In genomic region chr17:30235386-30236296, GRCh38 we compare ENCODE assay signal across 8 cellular contexts. TPM values are rescaled to one million over a fixed set of nuclear protein-coding genes. Genes with fewer than 3 reads are reported as not detected.
DNase-seq lines count a peak whose midpoint lies in the region; ATAC-seq and TF ChIP-seq lines count a peak whose summit lies in the region.

TSS of gene SLC6A4 (minus strand) at chr17:30235697. CDS start at chr17:30221958, 13,739 bp downstream.

- peaks cover 13% of the 10 kb centered on the region for H3K4me1 Mint-ChIP-seq in T-helper 2 cell treated with Interferon-gamma antibody and Interleukin-4, amounts not matched to agents 5 μg/mL and 100 μg/mL, for 36 hours (ENCODE audit: low read depth)
- H3K4me1 Mint-ChIP-seq in activated CD8-positive, alpha-beta T cell treated with anti-CD3 and anti-CD28 coated beads, Interleukin-2, amount 10 ng/mL, durations not matched to agents 7 days and 5 days (ENCODE audit: low read depth), result peaks cover 31% of the 10 kb centered on the region

- H3K27me3 ChIP-seq in hepatocyte (peaks cover 65% of the 10 kb centered on the region), skeletal muscle tissue (ENCODE audit: control insufficient read depth in 3 of 3, insufficient read depth in 3 of 3, low read length in 3 of 3) (peaks cover 49 to 77% (median 60%) of the 10 kb centered on the region in 3 donors)

- no peaks in the 10 kb centered on the region for H3K36me3 Mint-ChIP-seq in T-helper 2 cell treated with Interferon-gamma antibody and Interleukin-4, amounts not matched to agents 5 μg/mL and 100 μg/mL, for 36 hours (ENCODE audit: low read depth)
- no peaks in the 10 kb centered on the region for H3K36me3 Mint-ChIP-seq in activated CD8-positive, alpha-beta T cell treated with anti-CD3 and anti-CD28 coated beads, Interleukin-2, amount 10 ng/mL, durations not matched to agents 7 days and 5 days (ENCODE audit: low read depth)

- no peaks in the 10 kb centered on the region for H3K79me2 ChIP-seq in hepatocyte

- 8% methylated on average over 47 of the region's 82 CpGs for WGBS in hepatocyte (ENCODE audit: low lambda C conversion rate, missing lambda C conversion rate)

- POLR2A ChIA-PET in activated CD8-positive, alpha-beta T cell treated with anti-CD3 and anti-CD28 coated beads, Interleukin-2, amount 10 ng/mL, durations not matched to agents 7 days and 5 days (lab: Charles Lee), result no interaction called here

- H3K27me3 Mint-ChIP-seq in T-helper 2 cell treated with Interferon-gamma antibody and Interleukin-4, amounts not matched to agents 5 μg/mL and 100 μg/mL, for 36 hours (ENCODE audit: low read depth), result peaks cover 79% of the 10 kb centered on the region
- H3K27me3 Mint-ChIP-seq in activated CD8-positive, alpha-beta T cell treated with anti-CD3 and anti-CD28 coated beads, Interleukin-2, amount 10 ng/mL, durations not matched to agents 7 days and 5 days (ENCODE audit: low read depth), result peaks cover 67% of the 10 kb centered on the region

- DNase-seq in T-helper 2 cell treated with Interferon-gamma antibody and Interleukin-4, amounts not matched to agents 5 μg/mL and 100 μg/mL, for 36 hours (ENCODE audit: low spot score), result no peak
- DNase-seq in T-helper 2 cell (no peak), hepatocyte (ENCODE audit: low spot score) (peak; percentile 44), SIG-M5 treated with dmso at 0.1 percent for 504 hours (lab: John Stamatoyannopoulos, UW; ENCODE audit: unreplicated experiment) (no peak)
- no peak for DNase-seq in activated CD8-positive, alpha-beta T cell treated with anti-CD3 and anti-CD28 coated beads, Interleukin-2, amount 10 ng/mL, durations not matched to agents 7 days and 5 days

- peak within 1 kb of the TSS; percentile 42 for H2AFZ ChIP-seq in hepatocyte

- no peaks in the 10 kb centered on the region for H3K9me2 ChIP-seq in hepatocyte (replicated peaks; ENCODE audit: insufficient read depth)

- no peaks in the 10 kb centered on the region for H4K20me1 ChIP-seq in hepatocyte (ENCODE audit: insufficient read depth, poor library complexity, severe bottlenecking)

- H3K9me3 ChIP-seq in hepatocyte (ENCODE audit: low read depth), result no peaks in the 10 kb centered on the region
- no peaks in the 10 kb centered on the region for H3K9me3 ChIP-seq in skeletal muscle tissue (ENCODE audit: control insufficient read depth in 3 of 3, low read length in 3 of 3)

- CTCF ChIA-PET in activated CD8-positive, alpha-beta T cell treated with anti-CD3 and anti-CD28 coated beads, Interleukin-2, amount 10 ng/mL, durations not matched to agents 7 days and 5 days (lab: Charles Lee), result interaction anchor here (0.8 to 3.0 kb wide), 10 partner anchors 10 to 140 kb away, joined by 3 to 17 read pairs (median 4); partner anchors contain the start of gene TMIGD1

- H3K9ac ChIP-seq in skeletal muscle tissue (ENCODE audit: low read depth in 1 of 3, low read length in 3 of 3), result peak within 1 kb of the TSS in 1 of 3 donors; percentile 40

- peak within 1 kb of the TSS; percentile 90 for H3K4me2 ChIP-seq in hepatocyte

- H3K36me3 ChIP-seq in hepatocyte (replicated peaks; ENCODE audit: insufficient read depth, low read depth) (no peaks in the 10 kb centered on the region), skeletal muscle tissue (ENCODE audit: control insufficient read depth in 3 of 3, insufficient read depth in 3 of 3, low read length in 3 of 3) (no peaks in the 10 kb centered on the region)

- ATAC-seq in activated CD8-positive, alpha-beta T cell treated with anti-CD3 and anti-CD28 coated beads, Interleukin-2, amount 10 ng/mL, durations not matched to agents 7 days and 5 days, result peak; percentile 52
- ATAC-seq in GM18519 (IDR thresholded peaks at IDR 0.05; ENCODE audit: low FRiP score, unreplicated experiment) (no peak), HG02973 (IDR thresholded peaks at IDR 0.05; ENCODE audit: unreplicated experiment) (no peak)

- H3K27ac ChIP-seq in hepatocyte, result no peak within 1 kb of the TSS
- H3K27ac ChIP-seq in skeletal muscle tissue (ENCODE audit: low read depth, low read length), result no peak within 1 kb of the TSS

- no peaks in the 10 kb centered on the region for H3K9me3 Mint-ChIP-seq in T-helper 2 cell treated with Interferon-gamma antibody and Interleukin-4, amounts not matched to agents 5 μg/mL and 100 μg/mL, for 36 hours
- no peaks in the 10 kb centered on the region for H3K9me3 Mint-ChIP-seq in activated CD8-positive, alpha-beta T cell treated with anti-CD3 and anti-CD28 coated beads, Interleukin-2, amount 10 ng/mL, durations not matched to agents 7 days and 5 days (ENCODE audit: insufficient read depth)

- no peak for TF ChIP-seq CTCF in hepatocyte (IDR thresholded peaks at IDR 0.05; ENCODE audit: poor library complexity)

- no peak within 1 kb of the TSS for H3K27ac Mint-ChIP-seq in T-helper 2 cell treated with Interferon-gamma antibody and Interleukin-4, amounts not matched to agents 5 μg/mL and 100 μg/mL, for 36 hours
- no peak within 1 kb of the TSS for H3K27ac Mint-ChIP-seq in activated CD8-positive, alpha-beta T cell treated with anti-CD3 and anti-CD28 coated beads, Interleukin-2, amount 10 ng/mL, durations not matched to agents 7 days and 5 days

- peak within 1 kb of the TSS; percentile 82 for H3K4me3 Mint-ChIP-seq in T-helper 2 cell treated with Interferon-gamma antibody and Interleukin-4, amounts not matched to agents 5 μg/mL and 100 μg/mL, for 36 hours
- H3K4me3 Mint-ChIP-seq in activated CD8-positive, alpha-beta T cell treated with anti-CD3 and anti-CD28 coated beads, Interleukin-2, amount 10 ng/mL, durations not matched to agents 7 days and 5 days, result peak within 1 kb of the TSS; percentile 68

- H3K4me1 ChIP-seq in hepatocyte (ENCODE audit: insufficient read depth), result peaks cover 7% of the 10 kb centered on the region
- peaks cover 16 to 18% (median 16%) of the 10 kb centered on the region in 3 donors for H3K4me1 ChIP-seq in skeletal muscle tissue (ENCODE audit: control insufficient read depth in 3 of 3, insufficient read depth in 3 of 3, low read length in 3 of 3)

- H3K4me3 ChIP-seq in hepatocyte, result peak within 1 kb of the TSS; percentile 21
- H3K4me3 ChIP-seq in skeletal muscle tissue (ENCODE audit: low read length in 3 of 3), result peak within 1 kb of the TSS; percentile 43 to 60 (median 59)

RNA-seq across cellular contexts. Expression of gene SLC6A4, which starts in this region (rescaled TPM):
- under 1 TPM in 1 of 2 experiments, not detected in 1; 0.10 TPM for total RNA-seq in activated CD8-positive, alpha-beta T cell treated with anti-CD3 and anti-CD28 coated beads, Interleukin-2, amount 10 ng/mL, durations not matched to agents 7 days and 5 days
- total RNA-seq in hepatocyte, result 2.0 and 3.8 TPM in 2 replicates
- polyA plus RNA-seq in hepatocyte, result 2.6 and 6.0 TPM in 2 replicates
- 1.6 TPM for total RNA-seq in skeletal muscle tissue

Comparison
In these comparisons a context has a peak if more than half of its experiments do, and no peak if none do; other contexts are left out.
1. Peak in ATAC-seq in activated CD8-positive, alpha-beta T cell treated with anti-CD3 and anti-CD28 coated beads, Interleukin-2, amount 10 ng/mL, durations not matched to agents 7 days and 5 days; RNA of the gene not detected or under 1 TPM.